Comparison of ENCODE assay signal across 1 cellular context in the genomic region with DNA sequence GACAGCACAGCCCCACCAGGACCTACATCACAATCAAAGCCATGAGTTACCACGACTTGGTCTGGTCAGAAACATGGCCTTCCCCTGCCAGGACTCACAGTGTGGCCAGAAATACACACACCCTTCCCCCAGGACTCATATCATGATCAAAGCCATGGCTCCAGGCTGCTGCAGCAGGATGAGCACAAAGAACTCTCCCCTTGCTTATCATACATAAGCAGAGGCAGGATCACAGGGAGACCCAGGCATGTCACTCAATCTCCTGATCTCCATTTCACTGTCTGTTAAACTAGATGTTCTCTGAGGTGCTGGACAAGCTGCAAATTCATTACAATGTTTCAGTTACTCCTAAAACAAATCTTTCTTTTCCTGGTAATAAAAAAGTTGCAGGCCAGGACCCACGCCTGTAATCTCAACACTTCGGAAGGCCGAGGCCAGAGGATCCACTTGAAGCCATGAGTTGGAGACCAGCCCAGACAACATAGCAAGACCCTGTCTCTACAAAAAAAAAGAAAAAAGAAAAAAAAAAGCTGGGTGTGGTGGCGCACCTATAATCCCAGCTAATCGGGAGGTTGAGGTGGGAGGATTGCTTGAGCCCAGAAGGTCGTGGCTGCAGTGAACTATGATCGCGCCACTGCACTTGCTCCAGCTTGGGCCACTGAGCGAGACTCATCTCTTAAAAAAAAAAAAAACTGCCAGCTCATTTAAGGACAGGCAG.
TF ChIP-seq lines count a peak whose summit lies in the region.

No MANE protein-coding gene starts in this region.

TF ChIP-seq in K562, 482 proteins besides CTCF, POLR2A, EP300 and RAD21 (continued from another document and continues in another):
- TF ChIP-seq STAT6 (CRISPR knock-in tag; IDR thresholded peaks at IDR 0.05) (no peak), ZNF134 (CRISPR knock-in tag; conservative IDR thresholded peaks at IDR 0.05) (no peak), IRF2 (CRISPR knock-in tag; IDR thresholded peaks at IDR 0.05) (no peak), TCF7 (IDR thresholded peaks at IDR 0.05; ENCODE audit: borderline replicate concordance) (peak; percentile 92), SMARCB1 (IDR thresholded peaks at IDR 0.05; ENCODE audit: insufficient read length, low read depth) (no peak), NR2C1 (IDR thresholded peaks at IDR 0.05) (0 out of 2 replicates have a peak, but pooled peaks have one; percentile 12), NR2C1 (tag; IDR thresholded peaks at IDR 0.05) (peak; percentile 35; the same call in 1 of the 2 replicates), DMBX1 (CRISPR knock-in tag; IDR thresholded peaks at IDR 0.05; ENCODE audit: borderline replicate concordance) (no peak), HLTF (IDR thresholded peaks at IDR 0.05) (no peak), CBX3 (IDR thresholded peaks at IDR 0.05; ENCODE audit: borderline replicate concordance in 1 of 2, low read length in 2 of 2) (no peak), ZNF512 (tag; IDR thresholded peaks at IDR 0.05) (no peak), PTBP1 (IDR thresholded peaks at IDR 0.05; ENCODE audit: low read depth, low read length) (no peak), EGR1 (conservative IDR thresholded peaks at IDR 0.05) (no peak), ATF1 (CRISPR knock-in tag; IDR thresholded peaks at IDR 0.05) (no peak), ATF1 (tag; IDR thresholded peaks at IDR 0.05) (no peak), HDAC8 (tag; IDR thresholded peaks at IDR 0.05) (no peak), HNRNPK (IDR thresholded peaks at IDR 0.05; ENCODE audit: low read depth, low read length, poor library complexity, severe bottlenecking) (no peak), SOX6 (IDR thresholded peaks at IDR 0.05) (peak; percentile 68; the same call in 1 of the 2 replicates), PYGO2 (tag; IDR thresholded peaks at IDR 0.05) (no peak), HES1 (IDR thresholded peaks at IDR 0.05; ENCODE audit: low read depth) (no peak), HMGN3 (IDR thresholded peaks at IDR 0.05; ENCODE audit: borderline replicate concordance, extremely low read depth, insufficient read length, low read depth, low read length) (no peak), KLF13 (tag; IDR thresholded peaks at IDR 0.05; ENCODE audit: borderline replicate concordance, low read depth) (no peak), ZFPM2 (CRISPR knock-in tag; IDR thresholded peaks at IDR 0.05) (no peak), NFE2L1 (tag; IDR thresholded peaks at IDR 0.05; ENCODE audit: borderline replicate concordance, low read depth) (no peak), SMAD1 (IDR thresholded peaks at IDR 0.05; ENCODE audit: low read depth, low read length, partially characterized antibody) (no peak), ZNF253 (CRISPR knock-in tag; conservative IDR thresholded peaks at IDR 0.05) (no peak)
- TF ChIP-seq, protein P1, sequence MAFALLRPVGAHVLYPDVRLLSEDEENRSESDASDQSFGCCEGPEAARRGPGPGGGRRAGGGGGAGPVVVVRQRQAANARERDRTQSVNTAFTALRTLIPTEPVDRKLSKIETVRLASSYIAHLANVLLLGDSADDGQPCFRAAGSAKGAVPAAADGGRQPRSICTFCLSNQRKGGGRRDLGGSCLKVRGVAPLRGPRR (CRISPR knock-in tag; IDR thresholded peaks at IDR 0.05): no peak
- TF ChIP-seq, protein P2, sequence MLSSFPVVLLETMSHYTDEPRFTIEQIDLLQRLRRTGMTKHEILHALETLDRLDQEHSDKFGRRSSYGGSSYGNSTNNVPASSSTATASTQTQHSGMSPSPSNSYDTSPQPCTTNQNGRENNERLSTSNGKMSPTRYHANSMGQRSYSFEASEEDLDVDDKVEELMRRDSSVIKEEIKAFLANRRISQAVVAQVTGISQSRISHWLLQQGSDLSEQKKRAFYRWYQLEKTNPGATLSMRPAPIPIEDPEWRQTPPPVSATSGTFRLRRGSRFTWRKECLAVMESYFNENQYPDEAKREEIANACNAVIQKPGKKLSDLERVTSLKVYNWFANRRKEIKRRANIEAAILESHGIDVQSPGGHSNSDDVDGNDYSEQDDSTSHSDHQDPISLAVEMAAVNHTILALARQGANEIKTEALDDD (IDR thresholded peaks at IDR 0.05): peak; percentile 60; the same call in 1 of the 2 replicates
- TF ChIP-seq, protein P3, sequence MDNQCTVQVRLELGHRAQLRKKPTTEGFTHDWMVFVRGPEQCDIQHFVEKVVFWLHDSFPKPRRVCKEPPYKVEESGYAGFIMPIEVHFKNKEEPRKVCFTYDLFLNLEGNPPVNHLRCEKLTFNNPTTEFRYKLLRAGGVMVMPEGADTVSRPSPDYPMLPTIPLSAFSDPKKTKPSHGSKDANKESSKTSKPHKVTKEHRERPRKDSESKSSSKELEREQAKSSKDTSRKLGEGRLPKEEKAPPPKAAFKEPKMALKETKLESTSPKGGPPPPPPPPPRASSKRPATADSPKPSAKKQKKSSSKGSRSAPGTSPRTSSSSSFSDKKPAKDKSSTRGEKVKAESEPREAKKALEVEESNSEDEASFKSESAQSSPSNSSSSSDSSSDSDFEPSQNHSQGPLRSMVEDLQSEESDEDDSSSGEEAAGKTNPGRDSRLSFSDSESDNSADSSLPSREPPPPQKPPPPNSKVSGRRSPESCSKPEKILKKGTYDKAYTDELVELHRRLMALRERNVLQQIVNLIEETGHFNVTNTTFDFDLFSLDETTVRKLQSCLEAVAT (IDR thresholded peaks at IDR 0.05): 0 out of 4 replicates have a peak, but pooled peaks of 1 of the 2 experiments have one; percentile 28
- TF ChIP-seq, protein P4, sequence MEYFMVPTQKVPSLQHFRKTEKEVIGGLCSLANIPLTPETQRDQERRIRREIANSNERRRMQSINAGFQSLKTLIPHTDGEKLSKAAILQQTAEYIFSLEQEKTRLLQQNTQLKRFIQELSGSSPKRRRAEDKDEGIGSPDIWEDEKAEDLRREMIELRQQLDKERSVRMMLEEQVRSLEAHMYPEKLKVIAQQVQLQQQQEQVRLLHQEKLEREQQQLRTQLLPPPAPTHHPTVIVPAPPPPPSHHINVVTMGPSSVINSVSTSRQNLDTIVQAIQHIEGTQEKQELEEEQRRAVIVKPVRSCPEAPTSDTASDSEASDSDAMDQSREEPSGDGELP (CRISPR knock-in tag; IDR thresholded peaks at IDR 0.05; ENCODE audit: borderline replicate concordance): peak; percentile 44; the same call in 1 of the 2 replicates
- TF ChIP-seq, protein P5, sequence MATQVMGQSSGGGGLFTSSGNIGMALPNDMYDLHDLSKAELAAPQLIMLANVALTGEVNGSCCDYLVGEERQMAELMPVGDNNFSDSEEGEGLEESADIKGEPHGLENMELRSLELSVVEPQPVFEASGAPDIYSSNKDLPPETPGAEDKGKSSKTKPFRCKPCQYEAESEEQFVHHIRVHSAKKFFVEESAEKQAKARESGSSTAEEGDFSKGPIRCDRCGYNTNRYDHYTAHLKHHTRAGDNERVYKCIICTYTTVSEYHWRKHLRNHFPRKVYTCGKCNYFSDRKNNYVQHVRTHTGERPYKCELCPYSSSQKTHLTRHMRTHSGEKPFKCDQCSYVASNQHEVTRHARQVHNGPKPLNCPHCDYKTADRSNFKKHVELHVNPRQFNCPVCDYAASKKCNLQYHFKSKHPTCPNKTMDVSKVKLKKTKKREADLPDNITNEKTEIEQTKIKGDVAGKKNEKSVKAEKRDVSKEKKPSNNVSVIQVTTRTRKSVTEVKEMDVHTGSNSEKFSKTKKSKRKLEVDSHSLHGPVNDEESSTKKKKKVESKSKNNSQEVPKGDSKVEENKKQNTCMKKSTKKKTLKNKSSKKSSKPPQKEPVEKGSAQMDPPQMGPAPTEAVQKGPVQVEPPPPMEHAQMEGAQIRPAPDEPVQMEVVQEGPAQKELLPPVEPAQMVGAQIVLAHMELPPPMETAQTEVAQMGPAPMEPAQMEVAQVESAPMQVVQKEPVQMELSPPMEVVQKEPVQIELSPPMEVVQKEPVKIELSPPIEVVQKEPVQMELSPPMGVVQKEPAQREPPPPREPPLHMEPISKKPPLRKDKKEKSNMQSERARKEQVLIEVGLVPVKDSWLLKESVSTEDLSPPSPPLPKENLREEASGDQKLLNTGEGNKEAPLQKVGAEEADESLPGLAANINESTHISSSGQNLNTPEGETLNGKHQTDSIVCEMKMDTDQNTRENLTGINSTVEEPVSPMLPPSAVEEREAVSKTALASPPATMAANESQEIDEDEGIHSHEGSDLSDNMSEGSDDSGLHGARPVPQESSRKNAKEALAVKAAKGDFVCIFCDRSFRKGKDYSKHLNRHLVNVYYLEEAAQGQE (CRISPR knock-in tag; IDR thresholded peaks at IDR 0.05; ENCODE audit: low read depth): no peak
- TF ChIP-seq, protein P6, sequence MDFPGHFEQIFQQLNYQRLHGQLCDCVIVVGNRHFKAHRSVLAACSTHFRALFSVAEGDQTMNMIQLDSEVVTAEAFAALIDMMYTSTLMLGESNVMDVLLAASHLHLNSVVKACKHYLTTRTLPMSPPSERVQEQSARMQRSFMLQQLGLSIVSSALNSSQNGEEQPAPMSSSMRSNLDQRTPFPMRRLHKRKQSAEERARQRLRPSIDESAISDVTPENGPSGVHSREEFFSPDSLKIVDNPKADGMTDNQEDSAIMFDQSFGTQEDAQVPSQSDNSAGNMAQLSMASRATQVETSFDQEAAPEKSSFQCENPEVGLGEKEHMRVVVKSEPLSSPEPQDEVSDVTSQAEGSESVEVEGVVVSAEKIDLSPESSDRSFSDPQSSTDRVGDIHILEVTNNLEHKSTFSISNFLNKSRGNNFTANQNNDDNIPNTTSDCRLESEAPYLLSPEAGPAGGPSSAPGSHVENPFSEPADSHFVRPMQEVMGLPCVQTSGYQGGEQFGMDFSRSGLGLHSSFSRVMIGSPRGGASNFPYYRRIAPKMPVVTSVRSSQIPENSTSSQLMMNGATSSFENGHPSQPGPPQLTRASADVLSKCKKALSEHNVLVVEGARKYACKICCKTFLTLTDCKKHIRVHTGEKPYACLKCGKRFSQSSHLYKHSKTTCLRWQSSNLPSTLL (IDR thresholded peaks at IDR 0.05): no peak
- TF ChIP-seq, protein P7, sequence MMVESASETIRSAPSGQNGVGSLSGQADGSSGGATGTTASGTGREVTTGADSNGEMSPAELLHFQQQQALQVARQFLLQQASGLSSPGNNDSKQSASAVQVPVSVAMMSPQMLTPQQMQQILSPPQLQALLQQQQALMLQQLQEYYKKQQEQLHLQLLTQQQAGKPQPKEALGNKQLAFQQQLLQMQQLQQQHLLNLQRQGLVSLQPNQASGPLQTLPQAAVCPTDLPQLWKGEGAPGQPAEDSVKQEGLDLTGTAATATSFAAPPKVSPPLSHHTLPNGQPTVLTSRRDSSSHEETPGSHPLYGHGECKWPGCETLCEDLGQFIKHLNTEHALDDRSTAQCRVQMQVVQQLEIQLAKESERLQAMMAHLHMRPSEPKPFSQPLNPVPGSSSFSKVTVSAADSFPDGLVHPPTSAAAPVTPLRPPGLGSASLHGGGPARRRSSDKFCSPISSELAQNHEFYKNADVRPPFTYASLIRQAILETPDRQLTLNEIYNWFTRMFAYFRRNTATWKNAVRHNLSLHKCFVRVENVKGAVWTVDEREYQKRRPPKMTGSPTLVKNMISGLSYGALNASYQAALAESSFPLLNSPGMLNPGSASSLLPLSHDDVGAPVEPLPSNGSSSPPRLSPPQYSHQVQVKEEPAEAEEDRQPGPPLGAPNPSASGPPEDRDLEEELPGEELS (CRISPR knock-in tag; IDR thresholded peaks at IDR 0.05; ENCODE audit: borderline replicate concordance): no peak
